9 cellular contexts compared by ENCODE assay signal in the genomic region with DNA sequence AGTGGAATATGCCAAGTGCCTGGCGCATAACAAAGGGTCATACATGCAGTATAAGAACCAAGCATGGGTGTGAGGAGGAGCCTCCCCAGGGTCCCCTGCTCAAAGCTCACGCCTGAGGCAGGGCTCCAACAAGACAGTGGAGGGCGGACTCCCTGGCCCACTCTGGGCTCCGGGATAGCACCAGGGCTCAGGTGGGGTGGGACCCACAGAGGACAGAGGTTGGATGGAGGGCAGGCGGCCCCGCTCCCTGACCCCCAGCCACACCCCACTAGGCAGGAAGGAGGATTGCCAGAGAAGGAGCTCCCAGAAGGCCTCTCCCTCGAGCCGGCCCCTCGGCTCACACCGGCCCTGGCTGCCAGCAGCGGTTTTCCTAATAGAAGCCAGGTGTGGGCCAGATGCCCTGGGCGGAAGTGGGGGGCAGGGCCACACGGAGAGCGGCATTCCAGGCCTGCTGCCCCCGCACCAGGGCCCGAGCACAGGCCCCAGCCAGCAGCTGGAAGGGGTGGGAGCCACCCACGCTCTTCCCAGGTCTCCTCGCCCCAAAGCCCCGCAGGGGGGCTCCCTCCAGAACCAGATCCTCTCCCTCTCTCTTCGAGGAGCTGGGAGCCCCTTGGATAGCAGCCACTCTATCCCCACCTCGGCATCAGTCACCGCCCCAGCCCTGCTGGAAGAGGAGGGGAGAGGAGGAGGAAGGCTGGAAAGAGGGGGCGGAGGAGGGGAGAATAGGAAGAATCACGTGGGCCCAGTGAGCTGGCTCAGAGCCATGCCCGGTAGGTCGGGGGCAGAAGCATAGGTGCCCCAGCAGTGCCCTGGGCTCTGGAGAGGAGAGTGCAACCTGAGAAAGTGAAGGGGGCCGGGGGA. TPM values are rescaled to one million over a fixed set of nuclear protein-coding genes. Genes with fewer than 3 reads are reported as not detected.
DNase-seq lines count a peak whose midpoint lies in the region; ATAC-seq and TF ChIP-seq lines count a peak whose summit lies in the region.
"Had no signal": no experiment of that assay in that cellular context is flagged by ENCODE, and none has a peak within 500 bp of the region (broad histone marks: within the 10 kb centered on the region; RNA-seq: fewer than 3 reads in every experiment).

No MANE protein-coding gene starts in this region.

- H3K9me3 ChIP-seq in PC-9 (ENCODE audit: insufficient read depth, low read depth) (no peaks in the 10 kb centered on the region), ovary (no peaks in the 10 kb centered on the region)

- H3K27ac ChIP-seq in PC-9 (peak overlapping the region; percentile 90), ovary (peak overlapping the region; percentile 23 to 62)

- no peak overlapping the region for H2AFZ ChIP-seq in PC-9

- H4K20me1 ChIP-seq in PC-9 (ENCODE audit: insufficient read depth), result no peaks in the 10 kb centered on the region

- H3K4me3 ChIP-seq in PC-9, result no peak overlapping the region
- H3K4me3 ChIP-seq in ovary, result no peak overlapping the region

- peaks cover 28% of the 10 kb centered on the region for H3K4me1 ChIP-seq in PC-9 (replicated peaks; ENCODE audit: insufficient read depth)
- H3K4me1 ChIP-seq in ovary (ENCODE audit: insufficient read depth), result peaks cover 12% of the 10 kb centered on the region

- no peak for TF ChIP-seq POLR2A in ovary (IDR thresholded peaks at IDR 0.05)

- peak overlapping the region; percentile 76 for H3K4me2 ChIP-seq in PC-9

- no peaks in the 10 kb centered on the region for H3K27me3 ChIP-seq in PC-9 (ENCODE audit: insufficient read depth, low read depth)
- H3K27me3 ChIP-seq in ovary, result no peaks in the 10 kb centered on the region

- peaks cover 9% of the 10 kb centered on the region for H3F3A ChIP-seq in PC-9 (ENCODE audit: insufficient read depth, low read depth)

- H3K9me3 Mint-ChIP-seq in Calu3 (ENCODE audit: low read depth, unreplicated experiment) (no peaks in the 10 kb centered on the region), immature natural killer cell (no peaks in the 10 kb centered on the region)
- H3K9me3 Mint-ChIP-seq in activated naive CD4-positive, alpha-beta T cell treated with anti-CD3 and anti-CD28 coated beads, Interleukin-2, amount 50 U/mL, for 72 hours, result no peaks in the 10 kb centered on the region

- 19 to 21% (median 20%) methylated on average over 27 of the region's 27 CpGs for WGBS in ovary, 3 donors

- peak overlapping the region; percentile 79 for H3K27ac Mint-ChIP-seq in Calu3 (ENCODE audit: unreplicated experiment)
- H3K27ac Mint-ChIP-seq in immature natural killer cell, result no peak overlapping the region
- no peak overlapping the region for H3K27ac Mint-ChIP-seq in activated naive CD4-positive, alpha-beta T cell treated with anti-CD3 and anti-CD28 coated beads, Interleukin-2, amount 50 U/mL, for 72 hours

- no peak for TF ChIP-seq CTCF in Calu3 (IDR thresholded peaks at IDR 0.05; ENCODE audit: unreplicated experiment)
- no peak for TF ChIP-seq CTCF in PC-9 (conservative IDR thresholded peaks at IDR 0.05)
- no peak for TF ChIP-seq CTCF in ovary (IDR thresholded peaks at IDR 0.05)

- BruUV-seq in Calu3 (replicated peaks; lab: Mats Ljungman, UMichigan), result no TSS peak
- TSS peak; percentile 59 for BruUV-seq in PC-9 (replicated peaks; lab: Mats Ljungman, UMichigan)

- H3K4me1 Mint-ChIP-seq in Calu3 (ENCODE audit: low read depth, unreplicated experiment) (peaks cover 14% of the 10 kb centered on the region), immature natural killer cell (peaks cover 6% of the 10 kb centered on the region in 2 donors)

- CTCF ChIA-PET in Calu3 (lab: Charles Lee) (interaction anchor here (0.6 to 4.8 kb wide), 9 partner anchors 11 to 179 kb away, joined by 3 to 38 read pairs (median 4); no protein-coding TSS in a partner anchor), PC-9 (lab: Charles Lee) (interaction anchor here (0.6 to 2.2 kb wide), 10 partner anchors 10 to 119 kb away, joined by 3 to 19 read pairs (median 4); no protein-coding TSS in a partner anchor)

- H3K9me2 ChIP-seq in PC-9 (ENCODE audit: insufficient read depth), result no peaks in the 10 kb centered on the region

- POLR2A ChIA-PET in PC-9 (lab: Charles Lee; ENCODE audit: unreplicated experiment), result interaction anchor here (0.5 to 2.2 kb wide), 15 partner anchors 10 to 702 kb away, joined by 3 to 22 read pairs (median 5); no protein-coding TSS in a partner anchor

- TF ChIP-seq EP300 in ovary (IDR thresholded peaks at IDR 0.05), result no peak

- H3K36me3 ChIP-seq in PC-9 (ENCODE audit: low read depth) (no peaks in the 10 kb centered on the region), ovary (no peaks in the 10 kb centered on the region)

- peak; percentile 57 for DNase-seq in Calu3
- peak in 1 of 2 experiments; percentile 90 for DNase-seq in PC-9
- DNase-seq in fibroblast of peridontal ligament (ENCODE audit: extremely low read depth), result peak; percentile 69
- peak; percentile 77 to 89 (median 84) for DNase-seq in ovary
- no peak for DNase-seq in AML-193 (lab: John Stamatoyannopoulos, UW)
- no peak for DNase-seq in dermis blood vessel endothelial cell
- no peak for DNase-seq in immature natural killer cell
- no peak for DNase-seq in activated naive CD4-positive, alpha-beta T cell treated with anti-CD3 and anti-CD28 coated beads, Interleukin-2, amount 50 U/mL, for 72 hours (ENCODE audit: low spot score in 2 of 2)
- DNase-seq: T-helper 1 cell had no signal

- no peak for ATAC-seq in activated naive CD4-positive, alpha-beta T cell treated with anti-CD3 and anti-CD28 coated beads, Interleukin-2, amount 50 U/mL, for 72 hours

- H3K27me3 Mint-ChIP-seq in Calu3 (ENCODE audit: unreplicated experiment) (no peaks in the 10 kb centered on the region), immature natural killer cell (ENCODE audit: low read depth in 3 of 3) (peaks cover 4 to 21% (median 21%) of the 10 kb centered on the region in 3 donors)

- no peaks in the 10 kb centered on the region for H3K79me2 ChIP-seq in PC-9 (ENCODE audit: low read depth)

- peak overlapping the region; percentile 41 for H3K4me3 Mint-ChIP-seq in Calu3 (ENCODE audit: low read depth, unreplicated experiment)
- no peak overlapping the region for H3K4me3 Mint-ChIP-seq in immature natural killer cell

- H3K36me3 Mint-ChIP-seq in Calu3 (ENCODE audit: insufficient read depth, unreplicated experiment), result peaks cover 42% of the 10 kb centered on the region
- peaks cover 0 to 8% (median 4%) of the 10 kb centered on the region in 3 donors for H3K36me3 Mint-ChIP-seq in immature natural killer cell
- H3K36me3 Mint-ChIP-seq in activated naive CD4-positive, alpha-beta T cell treated with anti-CD3 and anti-CD28 coated beads, Interleukin-2, amount 50 U/mL, for 72 hours, result no peaks in the 10 kb centered on the region

- intact Hi-C loops in Calu3 (cut with micrococcal nuclease; ENCODE audit: unreplicated experiment), result no loop called here
- intact Hi-C loops in PC-9 (cut with micrococcal nuclease; ENCODE audit: unreplicated experiment), result loop anchor here (1.0 kb wide), 2 partner anchors 16 to 85 kb away; no protein-coding TSS in a partner anchor
- intact Hi-C loops in ovary (cut with DNase I), result loop anchor here in 1 of 4 donors (5.0 kb wide), 1 partner anchor 180 kb away; no protein-coding TSS in a partner anchor

RNA-seq across cellular contexts. Expression of gene VASN, which starts 21.0 kb away (rescaled TPM):
- total RNA-seq in Calu3 (2022) (18.1 and 22.4 TPM in 2 replicates), PC-9 (2021) (45.3 and 49.8 TPM in 2 replicates), ovary (10 to 100 TPM; 19.8 to 49.5 (median 43.5) TPM), dermis blood vessel endothelial cell (1.9 and 2.2 TPM in 2 replicates)
- polyA plus RNA-seq in ovary (10 to 100 TPM in 1 of 2 donors, 1 to 10 TPM in 1; 2.4 to 47.6 TPM), immature natural killer cell (under 1 TPM in 2 of 3 donors, not detected in 1; 0.07 to 0.20 TPM)
- not detected for total RNA-seq in activated naive CD4-positive, alpha-beta T cell treated with anti-CD3 and anti-CD28 coated beads, Interleukin-2, amount 50 U/mL, for 72 hours

RNA-seq across cellular contexts. Expression of gene CORO7, which starts 23.8 kb away (rescaled TPM):
- total RNA-seq in Calu3 (2022) (49.7 and 51.0 TPM in 2 replicates), PC-9 (2021) (42.1 and 55.4 TPM in 2 replicates), ovary (10 to 100 TPM in 6 of 7 donors, 1 to 10 TPM in 1; 7.6 to 29.5 (median 19.5) TPM), dermis blood vessel endothelial cell (44.9 and 58.0 TPM in 2 replicates)
- polyA plus RNA-seq in ovary (1 to 10 TPM; 1.3 to 9.7 TPM), immature natural killer cell (100 to 1,000 TPM in 1 of 3 donors, 10 to 100 TPM in 2; 37.6 to 112 (median 37.8) TPM)
- 10 to 100 TPM; 52.5 to 65.9 TPM for total RNA-seq in activated naive CD4-positive, alpha-beta T cell treated with anti-CD3 and anti-CD28 coated beads, Interleukin-2, amount 50 U/mL, for 72 hours

RNA-seq across cellular contexts. Expression of gene DNAJA3, which starts 33.1 kb away (rescaled TPM):
- total RNA-seq in Calu3 (2022) (93.1 and 99.2 TPM in 2 replicates), PC-9 (2021) (58.9 and 66.5 TPM in 2 replicates), ovary (10 to 100 TPM; 32.5 to 47.0 (median 39.0) TPM), dermis blood vessel endothelial cell (41.0 and 58.9 TPM in 2 replicates)
- polyA plus RNA-seq in ovary (10 to 100 TPM; 26.4 to 35.0 TPM), immature natural killer cell (10 to 100 TPM; 32.7 to 42.4 (median 38.7) TPM)
- 10 to 100 TPM; 66.2 to 79.2 TPM for total RNA-seq in activated naive CD4-positive, alpha-beta T cell treated with anti-CD3 and anti-CD28 coated beads, Interleukin-2, amount 50 U/mL, for 72 hours

RNA-seq across cellular contexts. Expression of gene PAM16, which starts 41.5 kb away (rescaled TPM):
- 72.7 and 85.3 TPM in 2 replicates for total RNA-seq in Calu3 (2022)
- 95.9 and 110 TPM in 2 replicates for total RNA-seq in PC-9 (2021)
- 10 to 100 TPM; 24.0 to 47.2 (median 35.7) TPM for total RNA-seq in ovary
- polyA plus RNA-seq in ovary, result 10 to 100 TPM; 18.5 to 42.2 TPM
- total RNA-seq in dermis blood vessel endothelial cell, result 11.6 and 15.5 TPM in 2 replicates
- 10 to 100 TPM; 32.9 to 61.6 (median 36.3) TPM for polyA plus RNA-seq in immature natural killer cell
- 10 to 100 TPM; 53.7 to 63.1 TPM for total RNA-seq in activated naive CD4-positive, alpha-beta T cell treated with anti-CD3 and anti-CD28 coated beads, Interleukin-2, amount 50 U/mL, for 72 hours

Comparison
In these comparisons a context has a peak if more than half of its experiments do, and no peak if none do; other contexts are left out.
1. DNase-seq: peak in Calu3 (single experiment), fibroblast of peridontal ligament (single experiment) and ovary (5 of 5); none in AML-193 (0 of 2), dermis blood vessel endothelial cell (single experiment), immature natural killer cell (0 of 3) and activated naive CD4-positive, alpha-beta T cell treated with anti-CD3 and anti-CD28 coated beads, Interleukin-2, amount 50 U/mL, for 72 hours (0 of 2).